ENCODE assay signal across 19 cellular contexts in the genomic region with DNA sequence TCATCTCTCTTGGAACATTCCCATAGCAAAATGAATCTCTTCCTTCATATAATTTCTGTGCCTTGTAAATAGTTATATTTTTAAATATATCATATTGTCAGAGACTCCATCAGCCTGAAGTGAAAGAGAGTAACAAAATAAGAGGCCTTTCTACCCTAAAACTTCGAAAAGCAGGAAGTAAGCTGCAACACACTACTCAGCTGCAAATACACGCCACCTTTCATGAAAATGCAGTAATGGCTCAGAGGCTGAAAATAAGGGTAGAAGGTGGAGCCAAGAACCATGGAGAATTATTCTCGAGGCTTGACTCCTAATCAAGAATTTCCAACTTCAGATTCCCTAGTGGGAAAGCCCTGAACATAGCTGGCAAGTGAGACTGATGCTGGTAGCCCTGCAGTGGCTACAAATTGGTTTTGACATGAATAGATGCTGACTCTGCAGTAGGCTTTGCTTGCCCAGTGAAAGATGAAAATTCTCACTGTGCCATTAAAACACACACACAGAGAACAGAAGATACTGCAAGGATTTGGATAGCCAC. TPM values are rescaled to one million over a fixed set of nuclear protein-coding genes. Genes with fewer than 3 reads are reported as not detected.
A peak's percentile ranks its signal among the peaks of the same experiment; 100 is the strongest.
DNase-seq lines count a peak whose midpoint lies in the region; ATAC-seq and TF ChIP-seq lines count a peak whose summit lies in the region.
"Had no signal": no experiment of that assay in that cellular context is flagged by ENCODE, and none has a peak within 500 bp of the region (broad histone marks: within the 10 kb centered on the region; RNA-seq: fewer than 3 reads in every experiment).

No MANE protein-coding gene starts in this region.

- H3K79me2 ChIP-seq in OCI-LY3 (ENCODE audit: low read length): no peaks in the 10 kb centered on the region
- no peaks in the 10 kb centered on the region for H3K79me2 ChIP-seq in hepatocyte

- no peak for DNase-seq in activated naive CD8-positive, alpha-beta T cell treated with anti-CD3 and anti-CD28 coated beads, Interleukin-2, amount 50 U/mL, for 24 hours
- peak; percentile 5 for DNase-seq in astrocyte of the hippocampus (ENCODE audit: low read depth, low spot score)
- no peak for DNase-seq in stimulated activated naive B cell treated with anti-CD40 and anti-IgM and Interleukin-4, amounts not matched to agents 10 μg/mL and 1 μg/mL and 100 μg/mL, for 72 hours
- DNase-seq in AG20443 (ENCODE audit: low spot score): no peak
- no peak for DNase-seq in NCI-H2227 (lab: John Stamatoyannopoulos, UW; ENCODE audit: unreplicated experiment)
- no peak for DNase-seq in hepatocyte (ENCODE audit: low spot score)
- DNase-seq: activated CD8-positive, alpha-beta memory T cell treated with anti-CD3 and anti-CD28 coated beads, Interleukin-2, amount 50 U/mL, for 4 hours; amniotic stem cell; cerebellar nuclear complex; DMS53; foreskin keratinocyte; KBM-7; left ventricle myocardium superior; natural killer cell; NCI-H1436; NCI-H446; PC-3 had no signal

- H4K20me1 ChIP-seq in OCI-LY3 (ENCODE audit: insufficient read depth, low read length) (no peaks in the 10 kb centered on the region), hepatocyte (ENCODE audit: insufficient read depth, poor library complexity, severe bottlenecking) (no peaks in the 10 kb centered on the region)

- no peaks in the 10 kb centered on the region for H3K9me3 ChIP-seq in OCI-LY3 (ENCODE audit: insufficient read depth, low read length)
- no peaks in the 10 kb centered on the region for H3K9me3 ChIP-seq in hepatocyte (ENCODE audit: low read depth)

- peak overlapping the region; percentile 13; the same call in 1 of the 2 replicates for H3K9ac ChIP-seq in OCI-LY3 (ENCODE audit: low read length)

- H3K27me3 ChIP-seq in OCI-LY3 (ENCODE audit: low read depth, low read length): no peaks in the 10 kb centered on the region
- H3K27me3 ChIP-seq in hepatocyte: no peaks in the 10 kb centered on the region
- H3K27me3 ChIP-seq: foreskin keratinocyte had no signal

- H3K27ac Mint-ChIP-seq in activated naive CD8-positive, alpha-beta T cell: peak overlapping the region; percentile 71
- H3K27ac Mint-ChIP-seq in activated naive CD8-positive, alpha-beta T cell treated with anti-CD3 and anti-CD28 coated beads, Interleukin-2, amount 50 U/mL, for 24 hours: no peak overlapping the region
- H3K27ac Mint-ChIP-seq in stimulated activated naive B cell treated with anti-CD40 and anti-IgM and Interleukin-4, amounts not matched to agents 10 μg/mL and 1 μg/mL and 100 μg/mL, for 72 hours: no peak overlapping the region

- H2AFZ ChIP-seq in OCI-LY3 (ENCODE audit: low read depth, low read length) (peak overlapping the region; percentile 90), hepatocyte (no peak overlapping the region)

- H3K36me3 Mint-ChIP-seq in activated naive CD8-positive, alpha-beta T cell: no peaks in the 10 kb centered on the region
- no peaks in the 10 kb centered on the region for H3K36me3 Mint-ChIP-seq in activated naive CD8-positive, alpha-beta T cell treated with anti-CD3 and anti-CD28 coated beads, Interleukin-2, amount 50 U/mL, for 24 hours (ENCODE audit: low read depth)
- H3K36me3 Mint-ChIP-seq in stimulated activated naive B cell treated with anti-CD40 and anti-IgM and Interleukin-4, amounts not matched to agents 10 μg/mL and 1 μg/mL and 100 μg/mL, for 72 hours: no peaks in the 10 kb centered on the region
- H3K36me3 Mint-ChIP-seq: natural killer cell had no signal

- no peaks in the 10 kb centered on the region for H3K9me2 ChIP-seq in hepatocyte (replicated peaks; ENCODE audit: insufficient read depth)

- peaks cover 20% of the 10 kb centered on the region for H3K4me1 ChIP-seq in OCI-LY3 (ENCODE audit: low read length)
- H3K4me1 ChIP-seq in hepatocyte (ENCODE audit: insufficient read depth): no peaks in the 10 kb centered on the region

- H3K27ac ChIP-seq in OCI-LY3 (ENCODE audit: low read length) (no peak overlapping the region), hepatocyte (no peak overlapping the region)
- H3K27ac ChIP-seq: foreskin keratinocyte had no signal

- TF ChIP-seq CTCF in OCI-LY3 (IDR thresholded peaks at IDR 0.05; ENCODE audit: low read depth, low read length) (no peak), hepatocyte (IDR thresholded peaks at IDR 0.05; ENCODE audit: poor library complexity) (no peak)

- H3K4me3 Mint-ChIP-seq in activated naive CD8-positive, alpha-beta T cell: no peak overlapping the region
- H3K4me3 Mint-ChIP-seq in activated naive CD8-positive, alpha-beta T cell treated with anti-CD3 and anti-CD28 coated beads, Interleukin-2, amount 50 U/mL, for 24 hours: no peak overlapping the region
- no peak overlapping the region for H3K4me3 Mint-ChIP-seq in stimulated activated naive B cell treated with anti-CD40 and anti-IgM and Interleukin-4, amounts not matched to agents 10 μg/mL and 1 μg/mL and 100 μg/mL, for 72 hours
- H3K4me3 Mint-ChIP-seq: natural killer cell had no signal

- peaks cover 50% of the 10 kb centered on the region for H3K4me1 Mint-ChIP-seq in activated naive CD8-positive, alpha-beta T cell (ENCODE audit: low read depth)
- peaks cover 42% of the 10 kb centered on the region for H3K4me1 Mint-ChIP-seq in activated naive CD8-positive, alpha-beta T cell treated with anti-CD3 and anti-CD28 coated beads, Interleukin-2, amount 50 U/mL, for 24 hours
- H3K4me1 Mint-ChIP-seq in stimulated activated naive B cell treated with anti-CD40 and anti-IgM and Interleukin-4, amounts not matched to agents 10 μg/mL and 1 μg/mL and 100 μg/mL, for 72 hours: peaks cover 23 to 38% of the 10 kb centered on the region in 2 donors

- H3K36me3 ChIP-seq in OCI-LY3 (replicated peaks; ENCODE audit: low read depth, low read length) (no peaks in the 10 kb centered on the region), hepatocyte (replicated peaks; ENCODE audit: insufficient read depth, low read depth) (no peaks in the 10 kb centered on the region)

- WGBS in hepatocyte (ENCODE audit: low lambda C conversion rate, missing lambda C conversion rate): 90% methylated on average over 3 of the region's 3 CpGs

- H3K27me3 Mint-ChIP-seq in activated naive CD8-positive, alpha-beta T cell: no peaks in the 10 kb centered on the region
- no peaks in the 10 kb centered on the region for H3K27me3 Mint-ChIP-seq in activated naive CD8-positive, alpha-beta T cell treated with anti-CD3 and anti-CD28 coated beads, Interleukin-2, amount 50 U/mL, for 24 hours
- no peaks in the 10 kb centered on the region for H3K27me3 Mint-ChIP-seq in stimulated activated naive B cell treated with anti-CD40 and anti-IgM and Interleukin-4, amounts not matched to agents 10 μg/mL and 1 μg/mL and 100 μg/mL, for 72 hours

- H3K4me2 ChIP-seq in OCI-LY3 (ENCODE audit: low read length): peak overlapping the region; percentile 50
- no peak overlapping the region for H3K4me2 ChIP-seq in hepatocyte

- no peak for ATAC-seq in activated naive CD8-positive, alpha-beta T cell treated with anti-CD3 and anti-CD28 coated beads, Interleukin-2, amount 50 U/mL, for 24 hours
- ATAC-seq in stimulated activated naive B cell treated with anti-CD40 and anti-IgM and Interleukin-4, amounts not matched to agents 10 μg/mL and 1 μg/mL and 100 μg/mL, for 72 hours (replicated peaks): peak; percentile 38 to 47
- ATAC-seq: foreskin keratinocyte, left ventricle myocardium superior, PC-3 had no signal

- H3K9me3 Mint-ChIP-seq in activated naive CD8-positive, alpha-beta T cell (ENCODE audit: low read depth): no peaks in the 10 kb centered on the region
- H3K9me3 Mint-ChIP-seq in activated naive CD8-positive, alpha-beta T cell treated with anti-CD3 and anti-CD28 coated beads, Interleukin-2, amount 50 U/mL, for 24 hours: no peaks in the 10 kb centered on the region
- peaks cover 0 to 2% of the 10 kb centered on the region in 2 donors for H3K9me3 Mint-ChIP-seq in stimulated activated naive B cell treated with anti-CD40 and anti-IgM and Interleukin-4, amounts not matched to agents 10 μg/mL and 1 μg/mL and 100 μg/mL, for 72 hours
- H3K9me3 Mint-ChIP-seq: natural killer cell had no signal

- H3K4me3 ChIP-seq in OCI-LY3 (ENCODE audit: low read length) (no peak overlapping the region), hepatocyte (no peak overlapping the region)

RNA-seq across cellular contexts. Expression of a gene that starts 30.2 kb away (rescaled TPM):
- total RNA-seq in hepatocyte: 1.4 and 7.1 TPM in 2 replicates
- polyA plus RNA-seq in hepatocyte: 1.4 and 3.6 TPM in 2 replicates
